Comparison of ENCODE assay signal across 1 cellular context in the genomic region with DNA sequence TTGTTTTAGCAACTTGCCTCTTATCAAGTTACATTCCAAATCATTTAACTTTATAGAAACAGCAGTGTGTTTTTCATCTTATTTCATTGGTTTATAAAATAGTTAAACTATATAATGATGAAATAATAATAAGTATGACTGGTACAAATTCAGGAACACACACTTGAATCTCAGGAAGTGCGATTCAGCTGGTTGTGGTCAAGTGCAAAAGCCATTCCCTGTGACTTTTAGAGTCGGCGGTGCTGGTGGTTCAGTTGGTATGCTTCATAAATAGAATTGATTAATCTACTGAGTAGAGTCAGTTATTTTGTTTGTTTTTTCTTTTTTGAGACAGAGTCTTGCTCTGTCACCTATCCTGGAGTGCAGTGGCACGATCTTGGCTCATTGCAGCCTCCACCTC.
TF ChIP-seq lines count a peak whose summit lies in the region.

No MANE protein-coding gene starts in this region.

TF ChIP-seq in GM23338, 12 proteins besides CTCF, POLR2A, EP300 and RAD21 (continued from another document):
- TF ChIP-seq ZNF331 (CRISPR knock-in tag; IDR thresholded peaks at IDR 0.05; ENCODE audit: low read depth) (no peak), POLR2AphosphoS5 (IDR thresholded peaks at IDR 0.05; ENCODE audit: low read depth) (no peak), STAT1 (IDR thresholded peaks at IDR 0.05; ENCODE audit: unreplicated experiment) (no peak)
